Comparison of ENCODE assay signal across 2 cellular contexts in the genomic region with DNA sequence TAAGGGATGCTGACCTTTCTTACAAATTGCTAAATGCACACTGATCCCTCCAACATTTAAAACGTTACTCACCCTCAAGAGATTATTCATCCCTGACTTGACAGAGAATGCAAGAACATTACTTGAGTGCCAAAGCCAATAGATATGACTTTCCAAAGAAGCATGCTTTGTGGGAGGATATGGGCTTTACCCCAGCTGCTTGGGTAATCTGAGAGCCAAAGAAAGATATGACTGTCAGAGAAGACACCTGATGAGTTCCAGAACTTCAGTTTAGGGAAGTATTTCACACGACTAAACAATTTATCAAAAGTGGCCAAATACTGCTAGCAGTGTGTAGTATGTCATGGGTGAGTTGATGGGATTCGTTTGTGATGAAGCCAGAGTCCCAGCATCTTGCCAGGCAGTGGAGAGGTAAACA.
TF ChIP-seq lines count a peak whose summit lies in the region.

No MANE protein-coding gene starts in this region.

TF ChIP-seq in liver, 16 proteins besides CTCF, POLR2A, EP300 and RAD21 (continued from another document):
- TF ChIP-seq FOXA1 (IDR thresholded peaks at IDR 0.05) (no peak), TAF1 (conservative IDR thresholded peaks at IDR 0.05) (no peak), HNF4G (IDR thresholded peaks at IDR 0.05) (no peak), YY1 (IDR thresholded peaks at IDR 0.05) (no peak), EGR1 (IDR thresholded peaks at IDR 0.05; ENCODE audit: low read depth in 2 of 2) (no peak)
- TF ChIP-seq, protein P1, sequence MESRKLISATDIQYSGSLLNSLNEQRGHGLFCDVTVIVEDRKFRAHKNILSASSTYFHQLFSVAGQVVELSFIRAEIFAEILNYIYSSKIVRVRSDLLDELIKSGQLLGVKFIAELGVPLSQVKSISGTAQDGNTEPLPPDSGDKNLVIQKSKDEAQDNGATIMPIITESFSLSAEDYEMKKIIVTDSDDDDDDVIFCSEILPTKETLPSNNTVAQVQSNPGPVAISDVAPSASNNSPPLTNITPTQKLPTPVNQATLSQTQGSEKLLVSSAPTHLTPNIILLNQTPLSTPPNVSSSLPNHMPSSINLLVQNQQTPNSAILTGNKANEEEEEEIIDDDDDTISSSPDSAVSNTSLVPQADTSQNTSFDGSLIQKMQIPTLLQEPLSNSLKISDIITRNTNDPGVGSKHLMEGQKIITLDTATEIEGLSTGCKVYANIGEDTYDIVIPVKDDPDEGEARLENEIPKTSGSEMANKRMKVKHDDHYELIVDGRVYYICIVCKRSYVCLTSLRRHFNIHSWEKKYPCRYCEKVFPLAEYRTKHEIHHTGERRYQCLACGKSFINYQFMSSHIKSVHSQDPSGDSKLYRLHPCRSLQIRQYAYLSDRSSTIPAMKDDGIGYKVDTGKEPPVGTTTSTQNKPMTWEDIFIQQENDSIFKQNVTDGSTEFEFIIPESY (IDR thresholded peaks at IDR 0.05), result no peak
- TF ChIP-seq, protein P2, sequence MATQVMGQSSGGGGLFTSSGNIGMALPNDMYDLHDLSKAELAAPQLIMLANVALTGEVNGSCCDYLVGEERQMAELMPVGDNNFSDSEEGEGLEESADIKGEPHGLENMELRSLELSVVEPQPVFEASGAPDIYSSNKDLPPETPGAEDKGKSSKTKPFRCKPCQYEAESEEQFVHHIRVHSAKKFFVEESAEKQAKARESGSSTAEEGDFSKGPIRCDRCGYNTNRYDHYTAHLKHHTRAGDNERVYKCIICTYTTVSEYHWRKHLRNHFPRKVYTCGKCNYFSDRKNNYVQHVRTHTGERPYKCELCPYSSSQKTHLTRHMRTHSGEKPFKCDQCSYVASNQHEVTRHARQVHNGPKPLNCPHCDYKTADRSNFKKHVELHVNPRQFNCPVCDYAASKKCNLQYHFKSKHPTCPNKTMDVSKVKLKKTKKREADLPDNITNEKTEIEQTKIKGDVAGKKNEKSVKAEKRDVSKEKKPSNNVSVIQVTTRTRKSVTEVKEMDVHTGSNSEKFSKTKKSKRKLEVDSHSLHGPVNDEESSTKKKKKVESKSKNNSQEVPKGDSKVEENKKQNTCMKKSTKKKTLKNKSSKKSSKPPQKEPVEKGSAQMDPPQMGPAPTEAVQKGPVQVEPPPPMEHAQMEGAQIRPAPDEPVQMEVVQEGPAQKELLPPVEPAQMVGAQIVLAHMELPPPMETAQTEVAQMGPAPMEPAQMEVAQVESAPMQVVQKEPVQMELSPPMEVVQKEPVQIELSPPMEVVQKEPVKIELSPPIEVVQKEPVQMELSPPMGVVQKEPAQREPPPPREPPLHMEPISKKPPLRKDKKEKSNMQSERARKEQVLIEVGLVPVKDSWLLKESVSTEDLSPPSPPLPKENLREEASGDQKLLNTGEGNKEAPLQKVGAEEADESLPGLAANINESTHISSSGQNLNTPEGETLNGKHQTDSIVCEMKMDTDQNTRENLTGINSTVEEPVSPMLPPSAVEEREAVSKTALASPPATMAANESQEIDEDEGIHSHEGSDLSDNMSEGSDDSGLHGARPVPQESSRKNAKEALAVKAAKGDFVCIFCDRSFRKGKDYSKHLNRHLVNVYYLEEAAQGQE (IDR thresholded peaks at IDR 0.05), result no peak
TF ChIP-seq in liver: peak in this region for 1.

TF ChIP-seq in HepG2, 621 proteins besides CTCF, POLR2A, EP300 and RAD21 (continued from another document):
- no peak for TF ChIP-seq ZFP1 (CRISPR knock-in tag; IDR thresholded peaks at IDR 0.05)
- TF ChIP-seq ARNT2 (CRISPR knock-in tag; IDR thresholded peaks at IDR 0.05; ENCODE audit: low read depth), result no peak
- no peak for TF ChIP-seq ZNF234 (CRISPR knock-in tag; conservative IDR thresholded peaks at IDR 0.05)
- no peak for TF ChIP-seq TMF1 (CRISPR knock-in tag; IDR thresholded peaks at IDR 0.05; ENCODE audit: low read depth)
- TF ChIP-seq ZNF746 (CRISPR knock-in tag; IDR thresholded peaks at IDR 0.05), result no peak
- TF ChIP-seq HOXA3 (CRISPR knock-in tag; IDR thresholded peaks at IDR 0.05), result no peak
- TF ChIP-seq SPEN (CRISPR knock-in tag; IDR thresholded peaks at IDR 0.05; ENCODE audit: low read depth), result no peak
- TF ChIP-seq, protein P3, sequence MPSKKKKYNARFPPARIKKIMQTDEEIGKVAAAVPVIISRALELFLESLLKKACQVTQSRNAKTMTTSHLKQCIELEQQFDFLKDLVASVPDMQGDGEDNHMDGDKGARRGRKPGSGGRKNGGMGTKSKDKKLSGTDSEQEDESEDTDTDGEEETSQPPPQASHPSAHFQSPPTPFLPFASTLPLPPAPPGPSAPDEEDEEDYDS (CRISPR knock-in tag; IDR thresholded peaks at IDR 0.05), result no peak
- TF ChIP-seq, protein P4, sequence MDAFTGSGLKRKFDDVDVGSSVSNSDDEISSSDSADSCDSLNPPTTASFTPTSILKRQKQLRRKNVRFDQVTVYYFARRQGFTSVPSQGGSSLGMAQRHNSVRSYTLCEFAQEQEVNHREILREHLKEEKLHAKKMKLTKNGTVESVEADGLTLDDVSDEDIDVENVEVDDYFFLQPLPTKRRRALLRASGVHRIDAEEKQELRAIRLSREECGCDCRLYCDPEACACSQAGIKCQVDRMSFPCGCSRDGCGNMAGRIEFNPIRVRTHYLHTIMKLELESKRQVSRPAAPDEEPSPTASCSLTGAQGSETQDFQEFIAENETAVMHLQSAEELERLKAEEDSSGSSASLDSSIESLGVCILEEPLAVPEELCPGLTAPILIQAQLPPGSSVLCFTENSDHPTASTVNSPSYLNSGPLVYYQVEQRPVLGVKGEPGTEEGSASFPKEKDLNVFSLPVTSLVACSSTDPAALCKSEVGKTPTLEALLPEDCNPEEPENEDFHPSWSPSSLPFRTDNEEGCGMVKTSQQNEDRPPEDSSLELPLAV (CRISPR knock-in tag; conservative IDR thresholded peaks at IDR 0.05; ENCODE audit: low read depth), result no peak
- TF ChIP-seq ZNF674 (CRISPR knock-in tag; IDR thresholded peaks at IDR 0.05; ENCODE audit: low read depth), result no peak
- TF ChIP-seq, protein P5, sequence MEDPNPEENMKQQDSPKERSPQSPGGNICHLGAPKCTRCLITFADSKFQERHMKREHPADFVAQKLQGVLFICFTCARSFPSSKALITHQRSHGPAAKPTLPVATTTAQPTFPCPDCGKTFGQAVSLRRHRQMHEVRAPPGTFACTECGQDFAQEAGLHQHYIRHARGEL (CRISPR knock-in tag; IDR thresholded peaks at IDR 0.05), result no peak
- TF ChIP-seq, protein P6, sequence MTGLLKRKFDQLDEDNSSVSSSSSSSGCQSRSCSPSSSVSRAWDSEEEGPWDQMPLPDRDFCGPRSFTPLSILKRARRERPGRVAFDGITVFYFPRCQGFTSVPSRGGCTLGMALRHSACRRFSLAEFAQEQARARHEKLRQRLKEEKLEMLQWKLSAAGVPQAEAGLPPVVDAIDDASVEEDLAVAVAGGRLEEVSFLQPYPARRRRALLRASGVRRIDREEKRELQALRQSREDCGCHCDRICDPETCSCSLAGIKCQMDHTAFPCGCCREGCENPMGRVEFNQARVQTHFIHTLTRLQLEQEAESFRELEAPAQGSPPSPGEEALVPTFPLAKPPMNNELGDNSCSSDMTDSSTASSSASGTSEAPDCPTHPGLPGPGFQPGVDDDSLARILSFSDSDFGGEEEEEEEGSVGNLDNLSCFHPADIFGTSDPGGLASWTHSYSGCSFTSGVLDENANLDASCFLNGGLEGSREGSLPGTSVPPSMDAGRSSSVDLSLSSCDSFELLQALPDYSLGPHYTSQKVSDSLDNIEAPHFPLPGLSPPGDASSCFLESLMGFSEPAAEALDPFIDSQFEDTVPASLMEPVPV (CRISPR knock-in tag; IDR thresholded peaks at IDR 0.05), result no peak
- TF ChIP-seq FOXM1 (CRISPR knock-in tag; IDR thresholded peaks at IDR 0.05), result no peak
- no peak for TF ChIP-seq ZNF839 (CRISPR knock-in tag; IDR thresholded peaks at IDR 0.05; ENCODE audit: borderline replicate concordance)
- no peak for TF ChIP-seq NRL (CRISPR knock-in tag; IDR thresholded peaks at IDR 0.05; ENCODE audit: borderline replicate concordance)
- TF ChIP-seq, protein P7, sequence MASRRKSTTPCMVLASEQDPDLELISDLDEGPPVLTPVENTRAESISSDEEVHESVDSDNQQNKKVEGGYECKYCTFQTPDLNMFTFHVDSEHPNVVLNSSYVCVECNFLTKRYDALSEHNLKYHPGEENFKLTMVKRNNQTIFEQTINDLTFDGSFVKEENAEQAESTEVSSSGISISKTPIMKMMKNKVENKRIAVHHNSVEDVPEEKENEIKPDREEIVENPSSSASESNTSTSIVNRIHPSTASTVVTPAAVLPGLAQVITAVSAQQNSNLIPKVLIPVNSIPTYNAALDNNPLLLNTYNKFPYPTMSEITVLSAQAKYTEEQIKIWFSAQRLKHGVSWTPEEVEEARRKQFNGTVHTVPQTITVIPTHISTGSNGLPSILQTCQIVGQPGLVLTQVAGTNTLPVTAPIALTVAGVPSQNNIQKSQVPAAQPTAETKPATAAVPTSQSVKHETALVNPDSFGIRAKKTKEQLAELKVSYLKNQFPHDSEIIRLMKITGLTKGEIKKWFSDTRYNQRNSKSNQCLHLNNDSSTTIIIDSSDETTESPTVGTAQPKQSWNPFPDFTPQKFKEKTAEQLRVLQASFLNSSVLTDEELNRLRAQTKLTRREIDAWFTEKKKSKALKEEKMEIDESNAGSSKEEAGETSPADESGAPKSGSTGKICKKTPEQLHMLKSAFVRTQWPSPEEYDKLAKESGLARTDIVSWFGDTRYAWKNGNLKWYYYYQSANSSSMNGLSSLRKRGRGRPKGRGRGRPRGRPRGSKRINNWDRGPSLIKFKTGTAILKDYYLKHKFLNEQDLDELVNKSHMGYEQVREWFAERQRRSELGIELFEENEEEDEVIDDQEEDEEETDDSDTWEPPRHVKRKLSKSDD (CRISPR knock-in tag; IDR thresholded peaks at IDR 0.05; ENCODE audit: low read depth), result no peak
- TF ChIP-seq BORCS8-MEF2B (CRISPR knock-in tag; IDR thresholded peaks at IDR 0.05), result no peak
